1 cellular context compared by ENCODE assay signal in the genomic region with DNA sequence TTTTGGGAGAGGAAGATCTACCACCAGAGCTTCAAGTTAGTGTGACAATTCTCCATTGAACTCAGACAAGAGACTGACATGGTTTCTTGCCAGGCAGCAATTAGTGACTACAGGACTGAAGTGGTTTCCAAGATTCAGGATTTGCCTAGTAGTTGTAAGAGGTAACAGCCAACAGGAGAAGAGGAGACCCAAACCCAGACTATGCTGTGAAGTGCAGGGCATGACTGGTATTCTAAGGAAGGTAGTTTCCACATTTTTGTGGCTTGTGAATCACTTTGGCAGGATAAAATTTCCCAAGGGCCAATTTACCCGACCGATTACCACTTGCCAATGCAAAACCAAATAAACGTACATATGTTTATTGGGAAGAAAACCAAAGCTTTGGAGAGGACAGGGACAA.
TF ChIP-seq lines count a peak whose summit lies in the region.

No MANE protein-coding gene starts in this region.

TF ChIP-seq in IMR-90, 13 proteins besides CTCF, POLR2A, EP300 and RAD21:
- no peak for TF ChIP-seq MAZ (IDR thresholded peaks at IDR 0.05; ENCODE audit: borderline replicate concordance, low read depth, low read length)
- TF ChIP-seq, protein P1, sequence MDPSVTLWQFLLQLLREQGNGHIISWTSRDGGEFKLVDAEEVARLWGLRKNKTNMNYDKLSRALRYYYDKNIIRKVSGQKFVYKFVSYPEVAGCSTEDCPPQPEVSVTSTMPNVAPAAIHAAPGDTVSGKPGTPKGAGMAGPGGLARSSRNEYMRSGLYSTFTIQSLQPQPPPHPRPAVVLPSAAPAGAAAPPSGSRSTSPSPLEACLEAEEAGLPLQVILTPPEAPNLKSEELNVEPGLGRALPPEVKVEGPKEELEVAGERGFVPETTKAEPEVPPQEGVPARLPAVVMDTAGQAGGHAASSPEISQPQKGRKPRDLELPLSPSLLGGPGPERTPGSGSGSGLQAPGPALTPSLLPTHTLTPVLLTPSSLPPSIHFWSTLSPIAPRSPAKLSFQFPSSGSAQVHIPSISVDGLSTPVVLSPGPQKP (IDR thresholded peaks at IDR 0.05; ENCODE audit: borderline replicate concordance, low read depth, low read length), result no peak
- TF ChIP-seq MAFK (IDR thresholded peaks at IDR 0.05; ENCODE audit: low read depth, low read length), result no peak
- no peak for TF ChIP-seq RFX5 (IDR thresholded peaks at IDR 0.05; ENCODE audit: low read depth, low read length)
- TF ChIP-seq, protein P2, sequence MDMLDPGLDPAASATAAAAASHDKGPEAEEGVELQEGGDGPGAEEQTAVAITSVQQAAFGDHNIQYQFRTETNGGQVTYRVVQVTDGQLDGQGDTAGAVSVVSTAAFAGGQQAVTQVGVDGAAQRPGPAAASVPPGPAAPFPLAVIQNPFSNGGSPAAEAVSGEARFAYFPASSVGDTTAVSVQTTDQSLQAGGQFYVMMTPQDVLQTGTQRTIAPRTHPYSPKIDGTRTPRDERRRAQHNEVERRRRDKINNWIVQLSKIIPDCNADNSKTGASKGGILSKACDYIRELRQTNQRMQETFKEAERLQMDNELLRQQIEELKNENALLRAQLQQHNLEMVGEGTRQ (IDR thresholded peaks at IDR 0.05; ENCODE audit: low read depth, low read length), result no peak
- TF ChIP-seq FOS (IDR thresholded peaks at IDR 0.05; ENCODE audit: low read depth, low read length), result no peak
- TF ChIP-seq SMC3 (IDR thresholded peaks at IDR 0.05; ENCODE audit: low read depth, low read length), result no peak
- TF ChIP-seq CHD1 (IDR thresholded peaks at IDR 0.05; ENCODE audit: low read depth, low read length), result no peak
- no peak; the same call in 1 of the 2 replicates for TF ChIP-seq CEBPB (IDR thresholded peaks at IDR 0.05; ENCODE audit: low read depth, low read length)
TF ChIP-seq in IMR-90: peak in this region for 0.
